In genomic region chr7:108586274-108586710, GRCh38 we compare ENCODE assay signal across 1 cellular context.
TF ChIP-seq lines count a peak whose summit lies in the region.

No MANE protein-coding gene starts in this region.

TF ChIP-seq in K562, 482 proteins besides CTCF, POLR2A, EP300 and RAD21 (continued from another document and continues in another):
- TF ChIP-seq, protein P1, sequence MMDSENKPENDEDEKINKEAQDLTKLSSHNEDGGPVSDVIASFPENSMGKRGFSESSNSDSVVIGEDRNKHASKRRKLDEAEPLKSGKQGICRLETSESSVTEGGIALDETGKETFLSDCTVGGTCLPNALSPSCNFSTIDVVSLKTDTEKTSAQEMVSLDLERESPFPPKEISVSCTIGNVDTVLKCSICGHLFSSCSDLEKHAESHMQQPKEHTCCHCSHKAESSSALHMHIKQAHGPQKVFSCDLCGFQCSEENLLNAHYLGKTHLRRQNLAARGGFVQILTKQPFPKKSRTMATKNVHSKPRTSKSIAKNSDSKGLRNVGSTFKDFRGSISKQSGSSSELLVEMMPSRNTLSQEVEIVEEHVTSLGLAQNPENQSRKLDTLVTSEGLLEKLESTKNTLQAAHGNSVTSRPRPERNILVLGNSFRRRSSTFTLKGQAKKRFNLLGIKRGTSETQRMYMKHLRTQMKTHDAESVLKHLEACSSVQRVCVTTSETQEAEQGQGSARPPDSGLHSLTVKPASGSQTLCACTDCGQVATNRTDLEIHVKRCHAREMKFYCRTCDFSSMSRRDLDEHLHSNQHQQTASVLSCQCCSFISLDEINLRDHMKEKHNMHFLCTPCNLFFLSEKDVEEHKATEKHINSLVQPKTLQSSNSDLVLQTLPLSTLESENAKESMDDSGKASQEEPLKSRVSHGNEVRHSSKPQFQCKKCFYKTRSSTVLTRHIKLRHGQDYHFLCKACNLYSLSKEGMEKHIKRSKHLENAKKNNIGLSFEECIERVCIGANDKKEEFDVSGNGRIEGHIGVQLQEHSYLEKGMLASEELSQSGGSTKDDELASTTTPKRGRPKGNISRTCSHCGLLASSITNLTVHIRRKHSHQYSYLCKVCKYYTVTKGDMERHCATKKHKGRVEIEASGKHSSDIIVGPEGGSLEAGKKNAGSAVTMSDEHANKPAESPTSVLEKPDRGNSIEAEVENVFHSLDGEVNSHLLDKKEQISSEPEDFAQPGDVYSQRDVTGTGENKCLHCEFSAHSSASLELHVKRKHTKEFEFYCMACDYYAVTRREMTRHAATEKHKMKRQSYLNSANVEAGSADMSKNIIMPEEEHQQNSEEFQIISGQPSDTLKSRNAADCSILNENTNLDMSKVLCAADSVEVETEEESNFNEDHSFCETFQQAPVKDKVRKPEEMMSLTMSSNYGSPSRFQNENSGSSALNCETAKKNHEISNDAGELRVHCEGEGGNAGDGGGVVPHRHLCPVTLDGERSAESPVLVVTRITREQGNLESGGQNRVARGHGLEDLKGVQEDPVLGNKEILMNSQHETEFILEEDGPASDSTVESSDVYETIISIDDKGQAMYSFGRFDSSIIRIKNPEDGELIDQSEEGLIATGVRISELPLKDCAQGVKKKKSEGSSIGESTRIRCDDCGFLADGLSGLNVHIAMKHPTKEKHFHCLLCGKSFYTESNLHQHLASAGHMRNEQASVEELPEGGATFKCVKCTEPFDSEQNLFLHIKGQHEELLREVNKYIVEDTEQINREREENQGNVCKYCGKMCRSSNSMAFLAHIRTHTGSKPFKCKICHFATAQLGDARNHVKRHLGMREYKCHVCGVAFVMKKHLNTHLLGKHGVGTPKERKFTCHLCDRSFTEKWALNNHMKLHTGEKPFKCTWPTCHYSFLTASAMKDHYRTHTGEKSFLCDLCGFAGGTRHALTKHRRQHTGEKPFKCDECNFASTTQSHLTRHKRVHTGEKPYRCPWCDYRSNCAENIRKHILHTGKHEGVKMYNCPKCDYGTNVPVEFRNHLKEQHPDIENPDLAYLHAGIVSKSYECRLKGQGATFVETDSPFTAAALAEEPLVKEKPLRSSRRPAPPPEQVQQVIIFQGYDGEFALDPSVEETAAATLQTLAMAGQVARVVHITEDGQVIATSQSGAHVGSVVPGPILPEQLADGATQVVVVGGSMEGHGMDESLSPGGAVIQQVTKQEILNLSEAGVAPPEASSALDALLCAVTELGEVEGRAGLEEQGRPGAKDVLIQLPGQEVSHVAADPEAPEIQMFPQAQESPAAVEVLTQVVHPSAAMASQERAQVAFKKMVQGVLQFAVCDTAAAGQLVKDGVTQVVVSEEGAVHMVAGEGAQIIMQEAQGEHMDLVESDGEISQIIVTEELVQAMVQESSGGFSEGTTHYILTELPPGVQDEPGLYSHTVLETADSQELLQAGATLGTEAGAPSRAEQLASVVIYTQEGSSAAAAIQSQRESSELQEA (IDR thresholded peaks at IDR 0.05; ENCODE audit: low read depth): peak; percentile 60; the same call in 1 of the 2 replicates
- TF ChIP-seq, protein P2, sequence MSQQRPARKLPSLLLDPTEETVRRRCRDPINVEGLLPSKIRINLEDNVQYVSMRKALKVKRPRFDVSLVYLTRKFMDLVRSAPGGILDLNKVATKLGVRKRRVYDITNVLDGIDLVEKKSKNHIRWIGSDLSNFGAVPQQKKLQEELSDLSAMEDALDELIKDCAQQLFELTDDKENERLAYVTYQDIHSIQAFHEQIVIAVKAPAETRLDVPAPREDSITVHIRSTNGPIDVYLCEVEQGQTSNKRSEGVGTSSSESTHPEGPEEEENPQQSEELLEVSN (IDR thresholded peaks at IDR 0.05; ENCODE audit: borderline replicate concordance in 1 of 2, extremely low read depth in 1 of 2, insufficient read depth in 1 of 2, insufficient read length in 1 of 2, low read depth in 1 of 2, low read length in 1 of 2, poor library complexity in 1 of 2, severe bottlenecking in 1 of 2): no peak
- TF ChIP-seq DDX20 (tag; IDR thresholded peaks at IDR 0.05; ENCODE audit: low read depth) (no peak), ATF3 (IDR thresholded peaks at IDR 0.05) (peak; percentile 36; the same call in 1 of the 2 replicates), ATF3 (CRISPR knock-in tag; conservative IDR thresholded peaks at IDR 0.05) (no peak), MXI1 (IDR thresholded peaks at IDR 0.05; ENCODE audit: low read depth, low read length) (no peak), BRF1 (IDR thresholded peaks at IDR 0.05; ENCODE audit: borderline replicate concordance, extremely low read depth, insufficient read length) (no peak), KLF1 (tag; IDR thresholded peaks at IDR 0.05) (no peak), SMAD1 (IDR thresholded peaks at IDR 0.05; ENCODE audit: low read depth, low read length, partially characterized antibody) (peak; percentile 69), ZNF699 (CRISPR knock-in tag; IDR thresholded peaks at IDR 0.05; ENCODE audit: insufficient replicate concordance) (no peak), DACH1 (IDR thresholded peaks at IDR 0.05; ENCODE audit: partially characterized antibody) (no peak), ZNF655 (CRISPR knock-in tag; IDR thresholded peaks at IDR 0.05) (no peak), RBM22 (IDR thresholded peaks at IDR 0.05; ENCODE audit: low read depth, low read length, poor library complexity, severe bottlenecking) (no peak), SFPQ (IDR thresholded peaks at IDR 0.05; ENCODE audit: low read depth, low read length) (no peak), ZNF224 (CRISPR knock-in tag; IDR thresholded peaks at IDR 0.05) (no peak), SNIP1 (IDR thresholded peaks at IDR 0.05; ENCODE audit: low read depth) (no peak), ZNF318 (IDR thresholded peaks at IDR 0.05; ENCODE audit: borderline replicate concordance in 1 of 2, low read depth in 1 of 2) (no peak), NFYB (IDR thresholded peaks at IDR 0.05; ENCODE audit: extremely low read depth, insufficient read length) (no peak), POLR2B (IDR thresholded peaks at IDR 0.05; ENCODE audit: low read depth, partially characterized antibody) (no peak), ESRRA (IDR thresholded peaks at IDR 0.05; ENCODE audit: borderline replicate concordance, low read depth) (no peak), ESRRB (CRISPR knock-in tag; IDR thresholded peaks at IDR 0.05; ENCODE audit: borderline replicate concordance) (no peak), ZNF263 (CRISPR knock-in tag; IDR thresholded peaks at IDR 0.05; ENCODE audit: borderline replicate concordance) (no peak), NELFE (IDR thresholded peaks at IDR 0.05; ENCODE audit: insufficient read depth, insufficient read length) (no peak), LEF1 (IDR thresholded peaks at IDR 0.05) (peak; percentile 96), PKNOX1 (IDR thresholded peaks at IDR 0.05) (peak; percentile 82), RBM34 (IDR thresholded peaks at IDR 0.05; ENCODE audit: borderline replicate concordance, insufficient read depth, low read length) (no peak), ZNF644 (tag; IDR thresholded peaks at IDR 0.05; ENCODE audit: low read depth) (peak; percentile 89), EP400 (IDR thresholded peaks at IDR 0.05) (no peak), KDM4B (IDR thresholded peaks at IDR 0.05; ENCODE audit: borderline replicate concordance in 2 of 2, low read depth in 1 of 2) (no peak)
- TF ChIP-seq, protein P3, sequence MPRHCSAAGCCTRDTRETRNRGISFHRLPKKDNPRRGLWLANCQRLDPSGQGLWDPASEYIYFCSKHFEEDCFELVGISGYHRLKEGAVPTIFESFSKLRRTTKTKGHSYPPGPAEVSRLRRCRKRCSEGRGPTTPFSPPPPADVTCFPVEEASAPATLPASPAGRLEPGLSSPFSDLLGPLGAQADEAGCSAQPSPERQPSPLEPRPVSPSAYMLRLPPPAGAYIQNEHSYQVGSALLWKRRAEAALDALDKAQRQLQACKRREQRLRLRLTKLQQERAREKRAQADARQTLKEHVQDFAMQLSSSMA (CRISPR knock-in tag; IDR thresholded peaks at IDR 0.05): no peak
